Comparison of ENCODE assay signal across 1 cellular context in the genomic region with DNA sequence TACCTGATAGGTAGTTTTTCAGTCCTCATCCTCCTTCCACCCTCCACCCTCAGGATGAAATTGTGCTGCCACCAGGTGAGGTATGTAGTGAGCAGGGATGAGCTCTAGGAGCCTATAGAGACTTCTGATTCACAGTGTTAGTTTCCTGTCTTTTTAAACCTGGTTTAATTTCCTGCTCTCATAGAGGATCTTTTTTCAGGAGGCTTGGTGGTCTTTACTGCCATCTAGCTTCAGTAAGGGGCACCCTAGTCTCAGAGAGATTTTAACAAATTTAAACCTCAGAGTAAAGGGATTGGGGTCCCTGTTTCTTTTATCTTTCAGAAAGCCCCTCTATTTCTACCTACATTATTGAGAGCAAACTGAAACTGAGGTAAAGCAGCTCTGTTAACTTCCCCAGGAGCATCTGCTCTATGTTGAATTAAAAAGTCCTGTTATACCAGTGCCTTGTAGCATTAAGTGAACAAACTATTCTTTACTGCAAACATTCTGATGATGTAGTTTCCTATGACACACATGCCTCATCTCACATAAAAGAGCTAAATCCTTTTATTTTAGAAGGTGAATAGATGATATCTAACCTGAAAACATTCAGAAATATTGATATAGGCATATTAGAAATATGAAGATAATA.
TF ChIP-seq lines count a peak whose summit lies in the region.

No MANE protein-coding gene starts in this region.

TF ChIP-seq in WTC11, 78 proteins besides CTCF, POLR2A, EP300 and RAD21 (continued from another document):
- TF ChIP-seq, protein P1, sequence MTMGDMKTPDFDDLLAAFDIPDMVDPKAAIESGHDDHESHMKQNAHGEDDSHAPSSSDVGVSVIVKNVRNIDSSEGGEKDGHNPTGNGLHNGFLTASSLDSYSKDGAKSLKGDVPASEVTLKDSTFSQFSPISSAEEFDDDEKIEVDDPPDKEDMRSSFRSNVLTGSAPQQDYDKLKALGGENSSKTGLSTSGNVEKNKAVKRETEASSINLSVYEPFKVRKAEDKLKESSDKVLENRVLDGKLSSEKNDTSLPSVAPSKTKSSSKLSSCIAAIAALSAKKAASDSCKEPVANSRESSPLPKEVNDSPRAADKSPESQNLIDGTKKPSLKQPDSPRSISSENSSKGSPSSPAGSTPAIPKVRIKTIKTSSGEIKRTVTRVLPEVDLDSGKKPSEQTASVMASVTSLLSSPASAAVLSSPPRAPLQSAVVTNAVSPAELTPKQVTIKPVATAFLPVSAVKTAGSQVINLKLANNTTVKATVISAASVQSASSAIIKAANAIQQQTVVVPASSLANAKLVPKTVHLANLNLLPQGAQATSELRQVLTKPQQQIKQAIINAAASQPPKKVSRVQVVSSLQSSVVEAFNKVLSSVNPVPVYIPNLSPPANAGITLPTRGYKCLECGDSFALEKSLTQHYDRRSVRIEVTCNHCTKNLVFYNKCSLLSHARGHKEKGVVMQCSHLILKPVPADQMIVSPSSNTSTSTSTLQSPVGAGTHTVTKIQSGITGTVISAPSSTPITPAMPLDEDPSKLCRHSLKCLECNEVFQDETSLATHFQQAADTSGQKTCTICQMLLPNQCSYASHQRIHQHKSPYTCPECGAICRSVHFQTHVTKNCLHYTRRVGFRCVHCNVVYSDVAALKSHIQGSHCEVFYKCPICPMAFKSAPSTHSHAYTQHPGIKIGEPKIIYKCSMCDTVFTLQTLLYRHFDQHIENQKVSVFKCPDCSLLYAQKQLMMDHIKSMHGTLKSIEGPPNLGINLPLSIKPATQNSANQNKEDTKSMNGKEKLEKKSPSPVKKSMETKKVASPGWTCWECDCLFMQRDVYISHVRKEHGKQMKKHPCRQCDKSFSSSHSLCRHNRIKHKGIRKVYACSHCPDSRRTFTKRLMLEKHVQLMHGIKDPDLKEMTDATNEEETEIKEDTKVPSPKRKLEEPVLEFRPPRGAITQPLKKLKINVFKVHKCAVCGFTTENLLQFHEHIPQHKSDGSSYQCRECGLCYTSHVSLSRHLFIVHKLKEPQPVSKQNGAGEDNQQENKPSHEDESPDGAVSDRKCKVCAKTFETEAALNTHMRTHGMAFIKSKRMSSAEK (CRISPR knock-in tag; IDR thresholded peaks at IDR 0.05; ENCODE audit: borderline replicate concordance): no peak
- TF ChIP-seq ZNF263 (CRISPR knock-in tag; IDR thresholded peaks at IDR 0.05; ENCODE audit: low read depth) (no peak), MXD4 (CRISPR knock-in tag; IDR thresholded peaks at IDR 0.05; ENCODE audit: borderline replicate concordance) (no peak)
TF ChIP-seq in WTC11: peak in this region for 0.
